ENCODE assay signal across 1 cellular context in the genomic region with DNA sequence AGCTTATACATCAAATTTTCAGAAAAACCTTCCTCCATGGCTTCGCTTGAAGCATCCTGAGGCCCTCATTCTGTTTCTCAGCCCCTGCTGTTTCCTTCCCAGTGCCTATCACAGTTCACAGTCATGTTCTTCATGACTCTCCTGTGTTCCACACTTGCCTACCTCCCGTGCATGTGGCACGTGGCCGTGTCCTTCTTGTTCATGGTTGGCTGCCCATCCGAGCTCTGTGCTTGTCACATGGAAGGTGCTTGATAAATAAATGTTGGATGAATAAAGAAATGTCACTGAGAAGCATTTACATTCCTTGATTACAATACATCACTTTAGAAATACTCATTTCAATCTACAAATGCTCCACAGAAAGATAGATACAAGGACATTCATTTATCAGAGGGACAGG.
TF ChIP-seq lines count a peak whose summit lies in the region.

No MANE protein-coding gene starts in this region.

TF ChIP-seq in IMR-90, 13 proteins besides CTCF, POLR2A, EP300 and RAD21:
- no peak for TF ChIP-seq MAZ (IDR thresholded peaks at IDR 0.05; ENCODE audit: borderline replicate concordance, low read depth, low read length)
- no peak for TF ChIP-seq RFX5 (IDR thresholded peaks at IDR 0.05; ENCODE audit: low read depth, low read length)
- TF ChIP-seq CHD1 (IDR thresholded peaks at IDR 0.05; ENCODE audit: low read depth, low read length): no peak
- no peak for TF ChIP-seq FOS (IDR thresholded peaks at IDR 0.05; ENCODE audit: low read depth, low read length)
- no peak for TF ChIP-seq CEBPB (IDR thresholded peaks at IDR 0.05; ENCODE audit: low read depth, low read length)
- no peak for TF ChIP-seq MAFK (IDR thresholded peaks at IDR 0.05; ENCODE audit: low read depth, low read length)
- no peak for TF ChIP-seq BHLHE40 (IDR thresholded peaks at IDR 0.05; ENCODE audit: low read depth, low read length)
- TF ChIP-seq NFE2L2 (IDR thresholded peaks at IDR 0.05; ENCODE audit: low read depth, low read length): no peak
- TF ChIP-seq MXI1 (IDR thresholded peaks at IDR 0.05; ENCODE audit: borderline replicate concordance, low read depth, low read length): no peak
- TF ChIP-seq RCOR1 (IDR thresholded peaks at IDR 0.05; ENCODE audit: insufficient replicate concordance, low read length): no peak
- no peak for TF ChIP-seq SMC3 (IDR thresholded peaks at IDR 0.05; ENCODE audit: low read depth, low read length)
- TF ChIP-seq, protein P1, sequence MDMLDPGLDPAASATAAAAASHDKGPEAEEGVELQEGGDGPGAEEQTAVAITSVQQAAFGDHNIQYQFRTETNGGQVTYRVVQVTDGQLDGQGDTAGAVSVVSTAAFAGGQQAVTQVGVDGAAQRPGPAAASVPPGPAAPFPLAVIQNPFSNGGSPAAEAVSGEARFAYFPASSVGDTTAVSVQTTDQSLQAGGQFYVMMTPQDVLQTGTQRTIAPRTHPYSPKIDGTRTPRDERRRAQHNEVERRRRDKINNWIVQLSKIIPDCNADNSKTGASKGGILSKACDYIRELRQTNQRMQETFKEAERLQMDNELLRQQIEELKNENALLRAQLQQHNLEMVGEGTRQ (IDR thresholded peaks at IDR 0.05; ENCODE audit: low read depth, low read length): no peak
